Comparison of ENCODE assay signal across 20 cellular contexts in genomic region chr1:26556041-26556440, GRCh38. TPM values are rescaled to one million over a fixed set of nuclear protein-coding genes. Genes with fewer than 3 reads are reported as not detected.
DNase-seq lines count a peak whose midpoint lies in the region; ATAC-seq, FAIRE-seq and TF ChIP-seq lines count a peak whose summit lies in the region.
"Had no signal": no experiment of that assay in that cellular context is flagged by ENCODE, and none has a peak within 500 bp of the region (broad histone marks: within the 10 kb centered on the region; RNA-seq: fewer than 3 reads in every experiment).

No MANE protein-coding gene starts in this region.

- in situ Hi-C loops in HepG2 (cut with HindIII; ENCODE audit: extremely low pct_ligation_motif_present, low pct_unique_long_range_greater_than_20kb), result no loop called here

- peak overlapping the region in 5 of 10 experiments; percentile 5 to 63 (median 24); a peak in 4 of 20 replicates for H3K4me3 ChIP-seq in BLaER1 treated with 17β-estradiol and CSF1 and Interleukin-3, amounts not matched to agents 10 nM and 100 nM
- H3K4me3 ChIP-seq in GM23338, result no peak overlapping the region
- no peak overlapping the region for H3K4me3 ChIP-seq in HepG2 (replicated peaks in 1 of 3; ENCODE audit: insufficient read depth in 1 of 3, low read depth in 2 of 3, low read length in 3 of 3)
- no peak overlapping the region for H3K4me3 ChIP-seq in foreskin fibroblast (ENCODE audit: low read depth in 1 of 2, low read length in 2 of 2)
- H3K4me3 ChIP-seq: esophagus squamous epithelium, uterus had no signal

- no peak for TF ChIP-seq POLR2A in HepG2 (IDR thresholded peaks at IDR 0.05; ENCODE audit: insufficient read depth in 1 of 2, low read depth in 2 of 2, low read length in 2 of 2)

- H2AFZ ChIP-seq in GM23338 (no peak overlapping the region), HepG2 (ENCODE audit: low read length) (no peak overlapping the region)

- H3K79me2 ChIP-seq in GM23338 (replicated peaks; ENCODE audit: insufficient read depth), result no peaks in the 10 kb centered on the region
- no peaks in the 10 kb centered on the region for H3K79me2 ChIP-seq in HepG2 (ENCODE audit: insufficient read depth, low read length)

- H3K4me1 ChIP-seq in BLaER1 treated with 17β-estradiol and CSF1 and Interleukin-3, amounts not matched to agents 10 nM and 100 nM, result peaks cover 47 to 75% (median 64%) of the 10 kb centered on the region in 10 experiments
- H3K4me1 ChIP-seq in GM23338 (ENCODE audit: insufficient read depth), result no peaks in the 10 kb centered on the region
- peaks cover 29% of the 10 kb centered on the region for H3K4me1 ChIP-seq in HepG2 (ENCODE audit: insufficient read depth, low read length)
- H3K4me1 ChIP-seq: uterus had no signal

- no peaks in the 10 kb centered on the region for H3K27me3 ChIP-seq in BLaER1 treated with 17β-estradiol and CSF1 and Interleukin-3, amounts not matched to agents 10 nM and 100 nM
- H3K27me3 ChIP-seq in GM23338 (ENCODE audit: insufficient read depth), result no peaks in the 10 kb centered on the region
- no peaks in the 10 kb centered on the region for H3K27me3 ChIP-seq in HepG2 (ENCODE audit: control insufficient read depth in 1 of 2, insufficient read depth in 2 of 2, low read length in 2 of 2)
- H3K27me3 ChIP-seq: esophagus squamous epithelium, uterus had no signal

- TF ChIP-seq EP300 in HepG2 (IDR thresholded peaks at IDR 0.05; ENCODE audit: low read depth in 2 of 2, low read length in 2 of 2), result no peak
- TF ChIP-seq EP300 in HepG2 (CRISPR knock-in tag; IDR thresholded peaks at IDR 0.05; ENCODE audit: borderline replicate concordance), result no peak; the same call in 1 of the 2 replicates

- peak overlapping the region; percentile 65 to 84 (median 75); a peak in 19 of 22 replicates for H3K9ac ChIP-seq in BLaER1 treated with 17β-estradiol and CSF1 and Interleukin-3, amounts not matched to agents 10 nM and 100 nM
- H3K9ac ChIP-seq in HepG2 (ENCODE audit: insufficient read depth, low read depth, low read length), result peak overlapping the region; percentile 44

- H3K9me3 Mint-ChIP-seq in GM23338, result no peaks in the 10 kb centered on the region
- no peaks in the 10 kb centered on the region for H3K9me3 Mint-ChIP-seq in activated T-helper 2 cell treated with anti-CD3 and anti-CD28 coated beads, Interferon-gamma antibody, Interleukin-2, Interleukin-4, amounts not matched to agents 10 μg/mL and 5 μg/mL and 100 μg/mL, durations not matched to agents 14 hours and 24 hours and 36 hours

- H4K20me1 ChIP-seq in BLaER1 treated with 17β-estradiol and CSF1 and Interleukin-3, amounts not matched to agents 10 nM and 100 nM, result peaks cover 0 to 98% (median 55%) of the 10 kb centered on the region in 11 experiments; a peak in 20 of 22 replicates
- no peaks in the 10 kb centered on the region for H4K20me1 ChIP-seq in GM23338 (replicated peaks; ENCODE audit: insufficient read depth)
- no peaks in the 10 kb centered on the region for H4K20me1 ChIP-seq in HepG2 (ENCODE audit: insufficient read depth, low read length)

- peak overlapping the region; percentile 73 for H3K27ac Mint-ChIP-seq in GM23338
- H3K27ac Mint-ChIP-seq in activated T-helper 2 cell treated with anti-CD3 and anti-CD28 coated beads, Interferon-gamma antibody, Interleukin-2, Interleukin-4, amounts not matched to agents 10 μg/mL and 5 μg/mL and 100 μg/mL, durations not matched to agents 14 hours and 24 hours and 36 hours, result peak overlapping the region; percentile 40

- peak overlapping the region in 10 of 11 experiments; percentile 68 to 94 (median 85); a peak in 21 of 22 replicates for H3K27ac ChIP-seq in BLaER1 treated with 17β-estradiol and CSF1 and Interleukin-3, amounts not matched to agents 10 nM and 100 nM
- H3K27ac ChIP-seq in GM23338 (ENCODE audit: low read depth), result no peak overlapping the region
- peak overlapping the region; percentile 53 for H3K27ac ChIP-seq in HepG2 (ENCODE audit: extremely low read length, insufficient read depth, low read length)
- H3K27ac ChIP-seq: esophagus squamous epithelium, uterus had no signal

- POLR2A ChIA-PET in HepG2 (lab: Yijun Ruan, JAX), result interaction anchor here (1.1 to 1.8 kb wide), 3 partner anchors 18 to 136 kb away, joined by 4 to 10 read pairs (median 6); no protein-coding TSS in a partner anchor

- CTCF ChIA-PET in HepG2 (lab: Yijun Ruan, JAX; ENCODE audit: low intra/inter-chr PET ratio, low total read pairs), result no interaction called here

- BruUV-seq in HepG2 (replicated peaks; lab: Mats Ljungman, UMichigan), result TSS peak; percentile 21

- WGBS in HepG2 (ENCODE audit: low lambda C conversion rate), result 63% methylated on average over 4 of the region's 4 CpGs

- no peak for TF ChIP-seq CTCF in GM23338 (conservative IDR thresholded peaks at IDR 0.05; ENCODE audit: low read depth in 2 of 2)
- TF ChIP-seq CTCF in HepG2 (CRISPR knock-in tag; IDR thresholded peaks at IDR 0.05), result no peak
- TF ChIP-seq CTCF in foreskin fibroblast (IDR thresholded peaks at IDR 0.05; ENCODE audit: low read depth, low read length), result no peak

- H3F3A ChIP-seq in GM23338 (replicated peaks; ENCODE audit: low read depth), result no peaks in the 10 kb centered on the region

- no peaks in the 10 kb centered on the region for H3K9me2 ChIP-seq in GM23338 (ENCODE audit: insufficient read depth)

- ATAC-seq in GM23338 (no peak), HepG2 (peak; percentile 45), SK-N-SH treated with all-trans-retinoic acid at 6 μM for 48 hours (no peak)
- ATAC-seq: activated CD4-positive, CD25-positive, alpha-beta regulatory T cell treated with anti-CD3 and anti-CD28 coated beads, Interleukin-2, amount 50 U/mL, for 24 hours; left ventricle myocardium superior; right cardiac atrium had no signal

- no peaks in the 10 kb centered on the region for H3K4me1 Mint-ChIP-seq in GM23338
- H3K4me1 Mint-ChIP-seq in activated T-helper 2 cell treated with anti-CD3 and anti-CD28 coated beads, Interferon-gamma antibody, Interleukin-2, Interleukin-4, amounts not matched to agents 10 μg/mL and 5 μg/mL and 100 μg/mL, durations not matched to agents 14 hours and 24 hours and 36 hours (ENCODE audit: low read depth), result peaks cover 18% of the 10 kb centered on the region

- peaks cover 92 to 99% (median 97%) of the 10 kb centered on the region in 11 experiments for H3K36me3 ChIP-seq in BLaER1 treated with 17β-estradiol and CSF1 and Interleukin-3, amounts not matched to agents 10 nM and 100 nM
- peaks cover 12% of the 10 kb centered on the region; the same call in 1 of the 2 replicates for H3K36me3 ChIP-seq in GM23338 (ENCODE audit: insufficient read depth)
- H3K36me3 ChIP-seq in HepG2 (replicated peaks in 1 of 2; ENCODE audit: control insufficient read depth in 1 of 2, insufficient read depth in 2 of 2, low read length in 2 of 2), result peaks cover 22 to 55% of the 10 kb centered on the region in 2 experiments; a peak in 4 of 5 replicates
- H3K36me3 ChIP-seq: uterus had no signal

- no peaks in the 10 kb centered on the region for H3K9me3 ChIP-seq in BLaER1 treated with 17β-estradiol and CSF1 and Interleukin-3, amounts not matched to agents 10 nM and 100 nM (replicated peaks in 1 of 11)
- no peaks in the 10 kb centered on the region for H3K9me3 ChIP-seq in HepG2 (ENCODE audit: low read length)
- H3K9me3 ChIP-seq: esophagus squamous epithelium, uterus had no signal

- peaks cover 37% of the 10 kb centered on the region for H3K36me3 Mint-ChIP-seq in GM23338 (ENCODE audit: low read depth)
- H3K36me3 Mint-ChIP-seq in activated T-helper 2 cell treated with anti-CD3 and anti-CD28 coated beads, Interferon-gamma antibody, Interleukin-2, Interleukin-4, amounts not matched to agents 10 μg/mL and 5 μg/mL and 100 μg/mL, durations not matched to agents 14 hours and 24 hours and 36 hours (ENCODE audit: low read depth), result peaks cover 87% of the 10 kb centered on the region

- H3K27me3 Mint-ChIP-seq in GM23338 (ENCODE audit: insufficient read depth, low read depth, poor library complexity), result peaks cover 6% of the 10 kb centered on the region
- H3K27me3 Mint-ChIP-seq in activated T-helper 2 cell treated with anti-CD3 and anti-CD28 coated beads, Interferon-gamma antibody, Interleukin-2, Interleukin-4, amounts not matched to agents 10 μg/mL and 5 μg/mL and 100 μg/mL, durations not matched to agents 14 hours and 24 hours and 36 hours (ENCODE audit: low read depth), result no peaks in the 10 kb centered on the region

- DNase-seq in GM23338 (ENCODE audit: low spot score) (no peak), HepG2 (ENCODE audit: low spot score) (no peak), foreskin fibroblast (no peak), H4 (ENCODE audit: low spot score) (no peak)
- no peak for DNase-seq in activated T-helper 2 cell treated with anti-CD3 and anti-CD28 coated beads, Interferon-gamma antibody, Interleukin-2, Interleukin-4, amounts not matched to agents 10 μg/mL and 5 μg/mL and 100 μg/mL, durations not matched to agents 14 hours and 24 hours and 36 hours (ENCODE audit: low spot score)
- no peak for DNase-seq in stimulated activated CD4-positive, alpha-beta T cell treated with anti-CD3 and anti-CD28 coated beads, Interleukin-15, amount 100 ng/mL, for 24 hours
- DNase-seq: activated CD8-positive, alpha-beta memory T cell treated with anti-CD3 and anti-CD28 coated beads, Interleukin-2, amount 50 U/mL, for 48 hours; effector CD8-positive, alpha-beta T cell; esophagus squamous epithelium; left ventricle myocardium superior; NCI-H1092 treated with DMSO at 0.1 percent for 48 hours; NCI-H2081 treated with DMSO at 0.1 percent for 48 hours; NCI-H524; right cardiac atrium; SHP77; stimulated activated naive CD4-positive, alpha-beta T cell treated with Interleukin-2 at 50 U/mL for 16 hours; uterus had no signal

- intact Hi-C loops in activated T-helper 2 cell treated with anti-CD3 and anti-CD28 coated beads, Interferon-gamma antibody, Interleukin-2, Interleukin-4, amounts not matched to agents 10 μg/mL and 5 μg/mL and 100 μg/mL, durations not matched to agents 14 hours and 24 hours and 36 hours (cut with micrococcal nuclease), result no loop called here
- intact Hi-C loops in HepG2 (cut with micrococcal nuclease; ENCODE audit: unreplicated experiment), result no loop called here

- H3K4me2 ChIP-seq in BLaER1 treated with 17β-estradiol and CSF1 and Interleukin-3, amounts not matched to agents 10 nM and 100 nM, result peak overlapping the region; percentile 84 to 100 (median 93)
- H3K4me2 ChIP-seq in GM23338 (no peak overlapping the region), HepG2 (ENCODE audit: low read depth, low read length) (peak overlapping the region; percentile 50; the same call in 1 of the 2 replicates)

- no peak for TF ChIP-seq RAD21 in HepG2 (CRISPR knock-in tag; IDR thresholded peaks at IDR 0.05)

- no peak for FAIRE-seq in HepG2 (lab: Jason Lieb, UNC)

- no peak overlapping the region for H3K4me3 Mint-ChIP-seq in GM23338
- no peak overlapping the region for H3K4me3 Mint-ChIP-seq in activated T-helper 2 cell treated with anti-CD3 and anti-CD28 coated beads, Interferon-gamma antibody, Interleukin-2, Interleukin-4, amounts not matched to agents 10 μg/mL and 5 μg/mL and 100 μg/mL, durations not matched to agents 14 hours and 24 hours and 36 hours (ENCODE audit: low read depth)

RNA-seq across cellular contexts. Expression of gene RPS6KA1, which starts 26.5 kb away (rescaled TPM):
- 68.6 and 84.2 TPM in 2 replicates for total RNA-seq in GM23338 (2014; rRNA removed; shearing (Covaris generic))
- polyA plus RNA-seq in GM23338 (2016; fragmentation: Nextera tagmentation; extraction: Ambion mirVana), result 28.3 and 30.5 TPM in 2 replicates
- 190 and 199 TPM in 2 replicates for total RNA-seq in activated T-helper 2 cell treated with anti-CD3 and anti-CD28 coated beads, Interferon-gamma antibody, Interleukin-2, Interleukin-4, amounts not matched to agents 10 μg/mL and 5 μg/mL and 100 μg/mL, durations not matched to agents 14 hours and 24 hours and 36 hours
- 24.0 and 24.2 TPM in 2 replicates for total RNA-seq in HepG2 (2016; rRNA removed; fragmentation: Illumina TruSeq; extraction: Trizol)
- total RNA-seq in HepG2 (2016; cell fraction: cytosol; rRNA removed; fragmentation: Illumina TruSeq; extraction: Trizol; ENCODE audit: low read depth), result 6.4 and 8.1 TPM in 2 replicates
- total RNA-seq in HepG2 (2016; cell fraction: insoluble cytoplasmic fraction; rRNA removed; fragmentation: Illumina TruSeq; extraction: Trizol), result 23.3 and 24.8 TPM in 2 replicates
- 14.4 and 16.8 TPM in 2 replicates for total RNA-seq in HepG2 (2016; cell fraction: membrane; rRNA removed; fragmentation: Illumina TruSeq; extraction: Trizol)
- total RNA-seq in HepG2 (2016; cell fraction: nucleus; rRNA removed; fragmentation: Illumina TruSeq; extraction: Trizol), result 17.9 and 19.0 TPM in 2 replicates
- 19.6 and 22.1 TPM in 2 replicates for polyA plus RNA-seq in HepG2 (2011; rRNA removed)
- 15.0 and 20.1 TPM in 2 replicates for polyA plus RNA-seq in HepG2 (2011; cell fraction: cytosol; rRNA removed)
- polyA plus RNA-seq in HepG2 (2011; cell fraction: nucleus; rRNA removed), result 28.9 and 37.3 TPM in 2 replicates
- polyA plus RNA-seq in HepG2 (2012), result 14.7 and 15.4 TPM in 2 replicates
- 4.1 and 4.3 TPM in 2 replicates for polyA plus RNA-seq in HepG2 (2016; cell fraction: cytosol; fragmentation: Illumina TruSeq; extraction: Trizol; ENCODE audit: low read depth)
- polyA plus RNA-seq in HepG2 (2016; cell fraction: insoluble cytoplasmic fraction; fragmentation: Illumina TruSeq; extraction: Trizol; ENCODE audit: low read depth), result 20.9 and 24.6 TPM in 2 replicates
- polyA plus RNA-seq in HepG2 (2016; cell fraction: membrane; fragmentation: Illumina TruSeq; extraction: Trizol; ENCODE audit: low read depth), result 10.2 and 12.6 TPM in 2 replicates
- polyA plus RNA-seq in HepG2 (2016; cell fraction: nucleus; fragmentation: Illumina TruSeq; extraction: Trizol; ENCODE audit: insufficient read depth, low read depth), result 28.1 and 28.2 TPM in 2 replicates
- 43.2 and 122 TPM in 2 replicates for polyA minus RNA-seq in HepG2 (2011; rRNA and poly(A)+ RNA removed; ENCODE audit: low replicate concordance)
- polyA minus RNA-seq in HepG2 (2011; cell fraction: cytosol; rRNA and poly(A)+ RNA removed), result 22.6 TPM in 2 replicates
- polyA minus RNA-seq in HepG2 (2011; cell fraction: nucleus; rRNA and poly(A)+ RNA removed), result 18.8 and 26.6 TPM in 2 replicates
- total RNA-seq in H4 (2014; rRNA removed; shearing (Covaris generic)), result 34.5 and 36.4 TPM in 2 replicates
